Comparison of ENCODE assay signal across 21 cellular contexts in the genomic region with DNA sequence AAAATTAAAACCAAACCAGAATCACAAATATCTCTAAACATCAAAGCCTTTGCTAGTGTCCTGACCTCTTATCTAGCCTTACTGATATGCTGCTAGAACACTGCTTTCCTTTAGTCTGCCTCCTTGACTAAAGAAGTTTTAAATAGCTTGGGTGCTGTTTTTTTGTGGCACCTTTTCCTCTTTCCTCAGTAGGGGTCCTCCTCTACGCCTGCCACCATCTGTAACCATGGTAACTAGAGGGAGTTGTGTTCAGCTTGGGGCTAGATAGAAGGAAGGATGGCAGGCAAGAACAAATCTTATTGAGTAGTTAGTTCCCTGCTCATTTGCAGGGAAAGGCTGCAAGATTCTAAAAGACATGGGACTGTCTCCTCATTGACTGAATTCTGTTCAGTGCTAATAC.
DNase-seq lines count a peak whose midpoint lies in the region; ATAC-seq and TF ChIP-seq lines count a peak whose summit lies in the region.
"Had no signal": no experiment of that assay in that cellular context is flagged by ENCODE, and none has a peak within 500 bp of the region (broad histone marks: within the 10 kb centered on the region; RNA-seq: fewer than 3 reads in every experiment).

No MANE protein-coding gene starts in this region.

- H4K5ac ChIP-seq in mesendoderm (ENCODE audit: low read length): no peak overlapping the region

- no peak overlapping the region for H3K4me3 Mint-ChIP-seq in brain
- H3K4me3 Mint-ChIP-seq in stimulated activated naive CD8-positive, alpha-beta T cell treated with anti-CD3 and anti-CD28 coated beads, Interleukin-15, amount 100 ng/mL, for 72 hours: no peak overlapping the region
- H3K4me3 Mint-ChIP-seq: T-helper 17 cell had no signal

- H3K36me3 Mint-ChIP-seq in brain: no peaks in the 10 kb centered on the region

- no peak overlapping the region for H2AK5ac ChIP-seq in mesendoderm (ENCODE audit: low read length)

- H3K4me1 Mint-ChIP-seq in brain: peaks cover 17% of the 10 kb centered on the region
- H3K4me1 Mint-ChIP-seq in stimulated activated naive CD8-positive, alpha-beta T cell treated with anti-CD3 and anti-CD28 coated beads, Interleukin-15, amount 100 ng/mL, for 72 hours: no peaks in the 10 kb centered on the region

- TF ChIP-seq POLR2A in lower leg skin (IDR thresholded peaks at IDR 0.05): no peak

- no peak overlapping the region for H3K18ac ChIP-seq in mesendoderm (ENCODE audit: low read length)

- H3K9me3 Mint-ChIP-seq in brain: no peaks in the 10 kb centered on the region
- no peaks in the 10 kb centered on the region for H3K9me3 Mint-ChIP-seq in stimulated activated naive CD8-positive, alpha-beta T cell treated with anti-CD3 and anti-CD28 coated beads, Interleukin-15, amount 100 ng/mL, for 72 hours

- H2AFZ ChIP-seq in DND-41 (ENCODE audit: low read depth, low read length): no peak overlapping the region
- H2AFZ ChIP-seq: GM23248 had no signal

- peak overlapping the region in 3 of 5 experiments; percentile 41 to 83 (median 54) for H3K27ac Mint-ChIP-seq in brain
- no peak overlapping the region for H3K27ac Mint-ChIP-seq in stimulated activated naive CD8-positive, alpha-beta T cell treated with anti-CD3 and anti-CD28 coated beads, Interleukin-15, amount 100 ng/mL, for 72 hours
- H3K27ac Mint-ChIP-seq: T-helper 17 cell had no signal

- no peak overlapping the region for H3K4me3 ChIP-seq in DND-41 (ENCODE audit: low read depth in 1 of 2, low read length in 2 of 2)
- H3K4me3 ChIP-seq in Jurkat, Clone E6-1 (ENCODE audit: low read length): no peak overlapping the region
- H3K4me3 ChIP-seq in mesendoderm (ENCODE audit: low read length): no peak overlapping the region
- H3K4me3 ChIP-seq in lower leg skin (ENCODE audit: low read depth, poor library complexity, severe bottlenecking): no peak overlapping the region
- H3K4me3 ChIP-seq: GM12878, GM23248 had no signal

- H3K4me2 ChIP-seq in DND-41 (ENCODE audit: insufficient read depth, low read length) (no peak overlapping the region), mesendoderm (ENCODE audit: low read length) (no peak overlapping the region)

- no peak overlapping the region for H4K8ac ChIP-seq in mesendoderm (ENCODE audit: low read depth, low read length)

- no peak for DNase-seq in DND-41
- DNase-seq in Jurkat, Clone E6-1 (ENCODE audit: low read depth, low spot score): peak; percentile 26
- peak; percentile 86 for DNase-seq in mesendoderm
- no peak for DNase-seq in stimulated activated naive CD8-positive, alpha-beta T cell treated with anti-CD3 and anti-CD28 coated beads, Interleukin-15, amount 100 ng/mL, for 72 hours
- DNase-seq in lower leg skin (ENCODE audit: low spot score in 2 of 2): no peak
- DNase-seq in AML-193 (lab: John Stamatoyannopoulos, UW): no peak
- DNase-seq in GF-D8 (lab: John Stamatoyannopoulos, UW): no peak
- DNase-seq: GM23248, KG1, MV-4-11, NCI-H1436 treated with DMSO at 0.1 percent for 48 hours, NCI-H2029, NCI-H446 treated with DMSO at 0.1 percent for 48 hours, PC-3, RPMI8226, SHP77 treated with DMSO at 0.1 percent for 48 hours, T-helper 17 cell had no signal

- H3K9ac ChIP-seq in DND-41 (ENCODE audit: low read depth, low read length) (no peak overlapping the region), mesendoderm (ENCODE audit: low read length) (no peak overlapping the region)
- H3K9ac ChIP-seq: GM23248 had no signal

- H4K20me1 ChIP-seq in DND-41 (ENCODE audit: insufficient read depth, low read length): no peaks in the 10 kb centered on the region

- H3K23ac ChIP-seq in mesendoderm (ENCODE audit: low read length): no peak overlapping the region

- H3K27me3 ChIP-seq in DND-41 (ENCODE audit: insufficient read depth, low read length, poor library complexity) (no peaks in the 10 kb centered on the region), mesendoderm (ENCODE audit: insufficient read depth, low read length, poor library complexity) (no peaks in the 10 kb centered on the region)

- peak; percentile 55; the same call in 1 of the 3 replicates for ATAC-seq in DND-41 (ENCODE audit: insufficient read depth, low read depth)
- no peak for ATAC-seq in stimulated activated naive CD8-positive, alpha-beta T cell treated with anti-CD3 and anti-CD28 coated beads, Interleukin-15, amount 100 ng/mL, for 72 hours
- ATAC-seq: GM12878, HCT116, PC-3, T-helper 17 cell had no signal

- intact Hi-C loops in lower leg skin (cut with DNase I; ENCODE audit: low total_unique reads): loop anchor here (10.0 kb wide), 1 partner anchor 343 kb away; no protein-coding TSS in a partner anchor

- TF ChIP-seq CTCF in DND-41 (IDR thresholded peaks at IDR 0.05; ENCODE audit: borderline replicate concordance, extremely low read depth, low read length, poor library complexity, severe bottlenecking): no peak
- no peak for TF ChIP-seq CTCF in brain (conservative IDR thresholded peaks at IDR 0.05)
- no peak for TF ChIP-seq CTCF in lower leg skin (IDR thresholded peaks at IDR 0.05)

- no peak overlapping the region for H2BK15ac ChIP-seq in mesendoderm (replicated peaks; ENCODE audit: low read depth)

- no peak overlapping the region for H3K56ac ChIP-seq in mesendoderm (ENCODE audit: low read length)

- H3K9me3 ChIP-seq in DND-41 (ENCODE audit: insufficient read depth, low read length, severe bottlenecking): no peaks in the 10 kb centered on the region

- H3K36me3 ChIP-seq in DND-41 (ENCODE audit: insufficient read depth, low read length): peaks cover 6% of the 10 kb centered on the region; the same call in 1 of the 2 replicates
- no peaks in the 10 kb centered on the region for H3K36me3 ChIP-seq in mesendoderm (ENCODE audit: control insufficient read depth, insufficient read depth, low read length)

- H2BK5ac ChIP-seq in mesendoderm (ENCODE audit: low read length): no peak overlapping the region

- H3K79me2 ChIP-seq in DND-41 (ENCODE audit: insufficient read depth, low read length) (no peaks in the 10 kb centered on the region), mesendoderm (ENCODE audit: control insufficient read depth, insufficient read depth, low read length) (no peaks in the 10 kb centered on the region)

- no peaks in the 10 kb centered on the region for H3K27me3 Mint-ChIP-seq in brain
- no peaks in the 10 kb centered on the region for H3K27me3 Mint-ChIP-seq in stimulated activated naive CD8-positive, alpha-beta T cell treated with anti-CD3 and anti-CD28 coated beads, Interleukin-15, amount 100 ng/mL, for 72 hours
- H3K27me3 Mint-ChIP-seq: T-helper 17 cell had no signal

- H3K4me1 ChIP-seq in DND-41 (ENCODE audit: insufficient read depth, low read length): no peaks in the 10 kb centered on the region
- H3K4me1 ChIP-seq in mesendoderm (ENCODE audit: control insufficient read depth, low read depth, low read length): no peaks in the 10 kb centered on the region

- no peaks in the 10 kb centered on the region for H3K79me1 ChIP-seq in mesendoderm (ENCODE audit: low read length)

- H3K4ac ChIP-seq in mesendoderm (ENCODE audit: low read depth, low read length): no peak overlapping the region

- H2BK120ac ChIP-seq in mesendoderm (ENCODE audit: low read depth, low read length): no peak overlapping the region

- WGBS in mesendoderm (ENCODE audit: extremely low coverage, insufficient coverage, low lambda C conversion rate): no CpG with 5 or more reads among the region's 1 CpG
- WGBS in lower leg skin, 2 donors: 90 to 100% methylated on average over 1 of the region's 1 CpG

- no peak overlapping the region for H3K27ac ChIP-seq in DND-41 (ENCODE audit: low read length)
- H3K27ac ChIP-seq in mesendoderm (ENCODE audit: low read depth, low read length): no peak overlapping the region
- H3K27ac ChIP-seq: C4-2B, GM23248 had no signal

Comparison
In these comparisons a context has a peak if more than half of its experiments do, and no peak if none do; other contexts are left out.
1. DNase-seq: peak in Jurkat, Clone E6-1 (single experiment) and mesendoderm (single experiment); none in DND-41 (single experiment), stimulated activated naive CD8-positive, alpha-beta T cell treated with anti-CD3 and anti-CD28 coated beads, Interleukin-15, amount 100 ng/mL, for 72 hours (0 of 2), lower leg skin (0 of 2), AML-193 (0 of 2) and GF-D8 (single experiment).
2. H3K27ac Mint-ChIP-seq: peak in brain (3 of 5); none in stimulated activated naive CD8-positive, alpha-beta T cell treated with anti-CD3 and anti-CD28 coated beads, Interleukin-15, amount 100 ng/mL, for 72 hours (0 of 2).